ENCODE assay signal across 1 cellular context in genomic region chr11:108593214-108593909, GRCh38.
TF ChIP-seq lines count a peak whose summit lies in the region.

A gene with protein sequence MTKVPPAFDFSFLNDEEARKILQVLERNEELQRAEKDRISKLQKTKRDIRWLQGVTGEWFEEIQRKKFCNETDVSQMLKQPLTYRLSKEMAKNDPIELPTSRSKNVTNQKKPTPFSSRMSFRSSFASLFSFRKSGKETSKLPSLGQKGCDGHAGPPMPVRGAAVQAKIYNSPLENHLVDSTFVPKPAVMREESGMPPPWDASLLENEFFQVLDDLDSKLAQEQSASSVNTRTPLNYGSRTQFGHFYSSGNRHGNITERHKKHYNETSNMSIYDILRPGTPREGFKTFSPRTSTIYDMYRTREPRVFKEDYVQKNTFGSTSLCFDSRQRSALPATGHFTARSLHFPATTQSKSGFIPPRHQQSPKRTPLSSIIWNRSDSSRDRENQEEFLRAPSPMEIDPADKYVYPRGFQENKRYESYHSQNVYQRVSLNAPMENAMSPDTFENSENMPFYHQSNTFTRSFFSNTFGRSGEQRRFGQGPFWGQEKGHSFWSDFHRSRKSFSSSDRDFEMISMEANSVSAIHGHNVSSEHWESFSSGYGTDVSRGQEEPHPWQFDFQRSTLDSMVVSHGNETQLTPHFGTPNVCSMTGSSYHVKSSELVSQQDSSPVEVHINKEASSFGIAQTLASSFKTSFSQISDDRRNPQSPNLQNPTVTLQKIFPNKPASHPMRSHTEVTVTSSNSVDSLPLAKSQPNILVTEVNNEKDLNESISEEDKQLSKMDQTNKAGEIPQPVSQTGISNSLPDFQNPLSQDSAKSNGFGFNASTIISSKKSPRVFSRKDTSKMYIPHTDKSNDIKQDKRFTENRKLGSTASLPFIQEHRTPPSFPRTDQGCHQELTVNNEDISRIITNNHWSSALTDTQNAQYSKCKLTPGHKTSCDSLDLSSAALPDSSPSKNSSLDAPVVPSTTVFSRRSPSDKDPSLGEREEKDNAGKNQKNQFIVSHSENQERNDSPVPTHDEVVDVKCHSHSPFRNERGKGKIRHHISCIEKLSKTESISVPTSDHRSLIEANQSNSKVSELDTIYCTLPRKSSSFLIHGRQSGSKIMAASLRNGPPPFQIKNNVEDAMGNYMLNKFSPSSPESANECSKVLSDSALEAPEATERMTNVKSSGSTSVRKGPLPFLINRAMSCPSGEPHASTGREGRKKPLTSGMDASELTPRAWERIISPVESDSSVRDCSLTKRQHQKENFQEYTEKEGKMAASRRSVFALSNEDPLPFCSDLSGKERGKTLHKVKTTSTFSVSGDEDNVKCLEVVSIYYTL (N-terminal part only) (minus strand): TSS chr11:108593768. CDS start chr11:108593536, 232 bp downstream.

TF ChIP-seq in HEK293, 187 proteins besides CTCF, POLR2A, EP300 and RAD21 (continued from another document and continues in another):
- TF ChIP-seq, protein P1, sequence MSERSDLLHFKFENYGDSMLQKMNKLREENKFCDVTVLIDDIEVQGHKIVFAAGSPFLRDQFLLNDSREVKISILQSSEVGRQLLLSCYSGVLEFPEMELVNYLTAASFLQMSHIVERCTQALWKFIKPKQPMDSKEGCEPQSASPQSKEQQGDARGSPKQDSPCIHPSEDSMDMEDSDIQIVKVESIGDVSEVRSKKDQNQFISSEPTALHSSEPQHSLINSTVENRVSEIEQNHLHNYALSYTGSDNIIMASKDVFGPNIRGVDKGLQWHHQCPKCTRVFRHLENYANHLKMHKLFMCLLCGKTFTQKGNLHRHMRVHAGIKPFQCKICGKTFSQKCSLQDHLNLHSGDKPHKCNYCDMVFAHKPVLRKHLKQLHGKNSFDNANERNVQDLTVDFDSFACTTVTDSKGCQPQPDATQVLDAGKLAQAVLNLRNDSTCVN (tag by site-specific recombination; optimal IDR thresholded peaks at IDR 0.05) = peak; percentile 57
- no peak for TF ChIP-seq ZNF416 (tag by site-specific recombination; IDR thresholded peaks at IDR 0.05)
- TF ChIP-seq ZNF223 (tag by site-specific recombination; IDR thresholded peaks at IDR 0.05) = no peak
- TF ChIP-seq ZNF843 (tag by site-specific recombination; IDR thresholded peaks at IDR 0.05) = no peak
- no peak for TF ChIP-seq ZNF121 (tag by site-specific recombination; IDR thresholded peaks at IDR 0.05)
- no peak for TF ChIP-seq ZNF560 (tag by site-specific recombination; IDR thresholded peaks at IDR 0.05; ENCODE audit: borderline replicate concordance)
- no peak for TF ChIP-seq ZNF791 (tag by site-specific recombination; IDR thresholded peaks at IDR 0.05)
- TF ChIP-seq ZBTB1 (tag by site-specific recombination; IDR thresholded peaks at IDR 0.05) = no peak
- TF ChIP-seq, protein P2, sequence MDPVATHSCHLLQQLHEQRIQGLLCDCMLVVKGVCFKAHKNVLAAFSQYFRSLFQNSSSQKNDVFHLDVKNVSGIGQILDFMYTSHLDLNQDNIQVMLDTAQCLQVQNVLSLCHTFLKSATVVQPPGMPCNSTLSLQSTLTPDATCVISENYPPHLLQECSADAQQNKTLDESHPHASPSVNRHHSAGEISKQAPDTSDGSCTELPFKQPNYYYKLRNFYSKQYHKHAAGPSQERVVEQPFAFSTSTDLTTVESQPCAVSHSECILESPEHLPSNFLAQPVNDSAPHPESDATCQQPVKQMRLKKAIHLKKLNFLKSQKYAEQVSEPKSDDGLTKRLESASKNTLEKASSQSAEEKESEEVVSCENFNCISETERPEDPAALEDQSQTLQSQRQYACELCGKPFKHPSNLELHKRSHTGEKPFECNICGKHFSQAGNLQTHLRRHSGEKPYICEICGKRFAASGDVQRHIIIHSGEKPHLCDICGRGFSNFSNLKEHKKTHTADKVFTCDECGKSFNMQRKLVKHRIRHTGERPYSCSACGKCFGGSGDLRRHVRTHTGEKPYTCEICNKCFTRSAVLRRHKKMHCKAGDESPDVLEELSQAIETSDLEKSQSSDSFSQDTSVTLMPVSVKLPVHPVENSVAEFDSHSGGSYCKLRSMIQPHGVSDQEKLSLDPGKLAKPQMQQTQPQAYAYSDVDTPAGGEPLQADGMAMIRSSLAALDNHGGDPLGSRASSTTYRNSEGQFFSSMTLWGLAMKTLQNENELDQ (tag by site-specific recombination; IDR thresholded peaks at IDR 0.05; ENCODE audit: low read depth) = no peak
- no peak for TF ChIP-seq ZNF658 (tag by site-specific recombination; IDR thresholded peaks at IDR 0.05)
- TF ChIP-seq ZNF292 (tag by site-specific recombination; IDR thresholded peaks at IDR 0.05; ENCODE audit: borderline replicate concordance, low read depth) = no peak
- TF ChIP-seq, protein P3, sequence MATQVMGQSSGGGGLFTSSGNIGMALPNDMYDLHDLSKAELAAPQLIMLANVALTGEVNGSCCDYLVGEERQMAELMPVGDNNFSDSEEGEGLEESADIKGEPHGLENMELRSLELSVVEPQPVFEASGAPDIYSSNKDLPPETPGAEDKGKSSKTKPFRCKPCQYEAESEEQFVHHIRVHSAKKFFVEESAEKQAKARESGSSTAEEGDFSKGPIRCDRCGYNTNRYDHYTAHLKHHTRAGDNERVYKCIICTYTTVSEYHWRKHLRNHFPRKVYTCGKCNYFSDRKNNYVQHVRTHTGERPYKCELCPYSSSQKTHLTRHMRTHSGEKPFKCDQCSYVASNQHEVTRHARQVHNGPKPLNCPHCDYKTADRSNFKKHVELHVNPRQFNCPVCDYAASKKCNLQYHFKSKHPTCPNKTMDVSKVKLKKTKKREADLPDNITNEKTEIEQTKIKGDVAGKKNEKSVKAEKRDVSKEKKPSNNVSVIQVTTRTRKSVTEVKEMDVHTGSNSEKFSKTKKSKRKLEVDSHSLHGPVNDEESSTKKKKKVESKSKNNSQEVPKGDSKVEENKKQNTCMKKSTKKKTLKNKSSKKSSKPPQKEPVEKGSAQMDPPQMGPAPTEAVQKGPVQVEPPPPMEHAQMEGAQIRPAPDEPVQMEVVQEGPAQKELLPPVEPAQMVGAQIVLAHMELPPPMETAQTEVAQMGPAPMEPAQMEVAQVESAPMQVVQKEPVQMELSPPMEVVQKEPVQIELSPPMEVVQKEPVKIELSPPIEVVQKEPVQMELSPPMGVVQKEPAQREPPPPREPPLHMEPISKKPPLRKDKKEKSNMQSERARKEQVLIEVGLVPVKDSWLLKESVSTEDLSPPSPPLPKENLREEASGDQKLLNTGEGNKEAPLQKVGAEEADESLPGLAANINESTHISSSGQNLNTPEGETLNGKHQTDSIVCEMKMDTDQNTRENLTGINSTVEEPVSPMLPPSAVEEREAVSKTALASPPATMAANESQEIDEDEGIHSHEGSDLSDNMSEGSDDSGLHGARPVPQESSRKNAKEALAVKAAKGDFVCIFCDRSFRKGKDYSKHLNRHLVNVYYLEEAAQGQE (tag by site-specific recombination; IDR thresholded peaks at IDR 0.05) = no peak
- no peak for TF ChIP-seq GFI1B (tag by site-specific recombination; IDR thresholded peaks at IDR 0.05)
- TF ChIP-seq ZNF701 (tag by site-specific recombination; IDR thresholded peaks at IDR 0.05) = no peak
- TF ChIP-seq SP3 (tag by site-specific recombination; IDR thresholded peaks at IDR 0.05) = peak; percentile 91
- TF ChIP-seq, protein P4, sequence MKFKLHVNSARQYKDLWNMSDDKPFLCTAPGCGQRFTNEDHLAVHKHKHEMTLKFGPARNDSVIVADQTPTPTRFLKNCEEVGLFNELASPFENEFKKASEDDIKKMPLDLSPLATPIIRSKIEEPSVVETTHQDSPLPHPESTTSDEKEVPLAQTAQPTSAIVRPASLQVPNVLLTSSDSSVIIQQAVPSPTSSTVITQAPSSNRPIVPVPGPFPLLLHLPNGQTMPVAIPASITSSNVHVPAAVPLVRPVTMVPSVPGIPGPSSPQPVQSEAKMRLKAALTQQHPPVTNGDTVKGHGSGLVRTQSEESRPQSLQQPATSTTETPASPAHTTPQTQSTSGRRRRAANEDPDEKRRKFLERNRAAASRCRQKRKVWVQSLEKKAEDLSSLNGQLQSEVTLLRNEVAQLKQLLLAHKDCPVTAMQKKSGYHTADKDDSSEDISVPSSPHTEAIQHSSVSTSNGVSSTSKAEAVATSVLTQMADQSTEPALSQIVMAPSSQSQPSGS (tag by site-specific recombination; IDR thresholded peaks at IDR 0.05; ENCODE audit: low read depth) = no peak
- TF ChIP-seq ZNF501 (tag by site-specific recombination; IDR thresholded peaks at IDR 0.05) = no peak
- TF ChIP-seq ZNF311 (tag by site-specific recombination; IDR thresholded peaks at IDR 0.05; ENCODE audit: borderline replicate concordance) = no peak
- no peak for TF ChIP-seq ZNF169 (tag by site-specific recombination; IDR thresholded peaks at IDR 0.05)
- no peak for TF ChIP-seq ZNF324 (tag by site-specific recombination; IDR thresholded peaks at IDR 0.05)
- TF ChIP-seq ZNF747 (tag by site-specific recombination; IDR thresholded peaks at IDR 0.05) = no peak
- no peak for TF ChIP-seq ZFP69B (tag by site-specific recombination; IDR thresholded peaks at IDR 0.05)
- no peak for TF ChIP-seq ZNF639 (tag by site-specific recombination; IDR thresholded peaks at IDR 0.05)
- TF ChIP-seq ZSCAN30 (tag by site-specific recombination; IDR thresholded peaks at IDR 0.05) = no peak
- no peak for TF ChIP-seq KLF7 (tag by site-specific recombination; IDR thresholded peaks at IDR 0.05; ENCODE audit: borderline replicate concordance)
- no peak for TF ChIP-seq ZNF776 (tag by site-specific recombination; IDR thresholded peaks at IDR 0.05; ENCODE audit: borderline replicate concordance)
- TF ChIP-seq ZSCAN16 (tag by site-specific recombination; IDR thresholded peaks at IDR 0.05) = no peak
- TF ChIP-seq ZNF10 (tag by site-specific recombination; IDR thresholded peaks at IDR 0.05) = no peak
- TF ChIP-seq ZXDB (tag by site-specific recombination; IDR thresholded peaks at IDR 0.05) = 0 out of 2 replicates have a peak, but pooled peaks have one; percentile 27
- no peak for TF ChIP-seq ZNF138 (tag by site-specific recombination; IDR thresholded peaks at IDR 0.05; ENCODE audit: borderline replicate concordance)
- no peak for TF ChIP-seq TRIM28 (IDR thresholded peaks at IDR 0.05; ENCODE audit: borderline replicate concordance, low read length)
- TF ChIP-seq ZNF768 (tag by site-specific recombination; IDR thresholded peaks at IDR 0.05) = no peak
- no peak for TF ChIP-seq ZNF133 (tag by site-specific recombination; IDR thresholded peaks at IDR 0.05)
- no peak for TF ChIP-seq RBAK (tag by site-specific recombination; IDR thresholded peaks at IDR 0.05)
- no peak for TF ChIP-seq ZNF175 (tag by site-specific recombination; IDR thresholded peaks at IDR 0.05)
- TF ChIP-seq ZNF202 (tag by site-specific recombination; IDR thresholded peaks at IDR 0.05; ENCODE audit: borderline replicate concordance) = no peak
- TF ChIP-seq, protein P5, sequence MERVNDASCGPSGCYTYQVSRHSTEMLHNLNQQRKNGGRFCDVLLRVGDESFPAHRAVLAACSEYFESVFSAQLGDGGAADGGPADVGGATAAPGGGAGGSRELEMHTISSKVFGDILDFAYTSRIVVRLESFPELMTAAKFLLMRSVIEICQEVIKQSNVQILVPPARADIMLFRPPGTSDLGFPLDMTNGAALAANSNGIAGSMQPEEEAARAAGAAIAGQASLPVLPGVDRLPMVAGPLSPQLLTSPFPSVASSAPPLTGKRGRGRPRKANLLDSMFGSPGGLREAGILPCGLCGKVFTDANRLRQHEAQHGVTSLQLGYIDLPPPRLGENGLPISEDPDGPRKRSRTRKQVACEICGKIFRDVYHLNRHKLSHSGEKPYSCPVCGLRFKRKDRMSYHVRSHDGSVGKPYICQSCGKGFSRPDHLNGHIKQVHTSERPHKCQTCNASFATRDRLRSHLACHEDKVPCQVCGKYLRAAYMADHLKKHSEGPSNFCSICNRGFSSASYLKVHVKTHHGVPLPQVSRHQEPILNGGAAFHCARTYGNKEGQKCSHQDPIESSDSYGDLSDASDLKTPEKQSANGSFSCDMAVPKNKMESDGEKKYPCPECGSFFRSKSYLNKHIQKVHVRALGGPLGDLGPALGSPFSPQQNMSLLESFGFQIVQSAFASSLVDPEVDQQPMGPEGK (tag by site-specific recombination; IDR thresholded peaks at IDR 0.05) = peak; percentile 89
- peak; percentile 69; the same call in 1 of the 2 replicates for TF ChIP-seq KLF1 (tag by site-specific recombination; IDR thresholded peaks at IDR 0.05)
- no peak for TF ChIP-seq ZNF132 (tag by site-specific recombination; IDR thresholded peaks at IDR 0.05; ENCODE audit: borderline replicate concordance)
- no peak for TF ChIP-seq ZNF510 (tag by site-specific recombination; IDR thresholded peaks at IDR 0.05; ENCODE audit: insufficient replicate concordance)
- no peak for TF ChIP-seq ZNF140 (tag by site-specific recombination; IDR thresholded peaks at IDR 0.05)
- peak; percentile 21; the same call in 1 of the 2 replicates for TF ChIP-seq GLIS2 (tag by site-specific recombination; IDR thresholded peaks at IDR 0.05)
- TF ChIP-seq ZNF335 (tag by site-specific recombination; conservative IDR thresholded peaks at IDR 0.05) = peak; percentile 45; the same call in 1 of the 2 replicates
- no peak for TF ChIP-seq ZNF19 (tag by site-specific recombination; IDR thresholded peaks at IDR 0.05; ENCODE audit: low read depth)
- TF ChIP-seq ZNF48 (tag by site-specific recombination; IDR thresholded peaks at IDR 0.05) = no peak
- TF ChIP-seq HIC1 (tag by site-specific recombination; IDR thresholded peaks at IDR 0.05) = no peak
- TF ChIP-seq ZNF354C (tag by site-specific recombination; IDR thresholded peaks at IDR 0.05; ENCODE audit: borderline replicate concordance, low read depth) = no peak
